19 cellular contexts compared by ENCODE assay signal in genomic region chr18:62658028-62658427, GRCh38.
"Had no signal": no experiment of that assay in that cellular context is flagged by ENCODE, and none has a peak within 500 bp of the region (broad histone marks: within the 10 kb centered on the region; RNA-seq: fewer than 3 reads in every experiment).

No MANE protein-coding gene starts in this region.

- H3K4me3 ChIP-seq: esophagus squamous epithelium, hepatocyte, left ventricle myocardium inferior, lower lobe of right lung, psoas muscle, spleen, tibial nerve had no signal

- H3K27ac ChIP-seq: esophagus squamous epithelium, foreskin keratinocyte, hepatocyte, left ventricle myocardium inferior, lower lobe of right lung, psoas muscle, spleen, tibial nerve had no signal

- H3K79me2 ChIP-seq: hepatocyte had no signal

- ATAC-seq: effector memory CD8-positive, alpha-beta T cell; foreskin keratinocyte; left cardiac atrium; lower lobe of right lung; natural killer cell; psoas muscle; sciatic nerve; stimulated activated memory B cell treated with anti-CD40 and anti-IgM and Interleukin-4, amounts not matched to agents 10 μg/mL and 1 μg/mL and 100 μg/mL, for 72 hours had no signal

- H3K4me1 ChIP-seq: esophagus squamous epithelium, foreskin keratinocyte, lower lobe of right lung, psoas muscle, spleen, tibial nerve had no signal

- DNase-seq: effector memory CD8-positive, alpha-beta T cell; esophagus squamous epithelium; foreskin keratinocyte; kidney; left cardiac atrium; left ventricle myocardium inferior; lower lobe of right lung; natural killer cell; psoas muscle; retina; spleen; stimulated activated CD4-positive, alpha-beta T cell treated with anti-CD3 and anti-CD28 coated beads, Interleukin-15, amount 100 ng/mL, for 24 hours; stimulated activated CD4-positive, alpha-beta T cell treated with anti-CD3 and anti-CD28 coated beads, Interleukin-1b, Interleukin-23, amount 100 ng/mL, for 48 hours; stimulated activated CD4-positive, alpha-beta T cell treated with anti-CD3 and anti-CD28 coated beads, Interleukin-4, amount 100 ng/mL, for 24 hours had no signal

- H3K9me3 ChIP-seq: esophagus squamous epithelium, left ventricle myocardium inferior, lower lobe of right lung, psoas muscle, spleen, tibial nerve had no signal

- H3K27me3 ChIP-seq: esophagus squamous epithelium, hepatocyte, spleen, tibial nerve had no signal

- FAIRE-seq: colon, kidney had no signal

- H2AFZ ChIP-seq: hepatocyte had no signal

- H3K36me3 ChIP-seq: esophagus squamous epithelium, left ventricle myocardium inferior, lower lobe of right lung, spleen, tibial nerve had no signal

- H3K4me2 ChIP-seq: hepatocyte had no signal
